Comparison of ENCODE assay signal across 18 cellular contexts in the genomic region with DNA sequence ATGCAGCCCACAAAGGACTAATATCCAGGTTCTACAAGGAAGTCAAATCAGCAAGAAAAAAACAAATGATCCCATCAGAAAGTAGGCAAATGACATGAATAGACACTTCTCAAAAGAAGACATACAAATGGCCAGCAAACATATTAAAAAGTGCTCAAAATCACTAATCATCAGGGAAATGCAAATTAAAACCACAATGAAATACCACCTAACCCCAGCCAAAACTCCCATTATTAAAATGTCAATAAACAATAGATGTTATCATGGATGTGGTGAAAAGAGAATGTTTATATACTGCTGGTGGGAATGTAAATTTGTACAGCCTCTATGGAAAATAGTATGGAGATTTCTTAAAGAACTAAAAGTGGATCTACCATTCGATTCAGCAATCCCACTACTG. TPM values are rescaled to one million over a fixed set of nuclear protein-coding genes. Genes with fewer than 3 reads are reported as not detected.
DNase-seq lines count a peak whose midpoint lies in the region; ATAC-seq and TF ChIP-seq lines count a peak whose summit lies in the region.
"Had no signal": no experiment of that assay in that cellular context is flagged by ENCODE, and none has a peak within 500 bp of the region (broad histone marks: within the 10 kb centered on the region; RNA-seq: fewer than 3 reads in every experiment).

No MANE protein-coding gene starts in this region.

- H3K27me3 Mint-ChIP-seq in activated CD8-positive, alpha-beta T cell treated with anti-CD3 and anti-CD28 coated beads, Interleukin-2, amount 10 ng/mL, durations not matched to agents 7 days and 5 days (ENCODE audit: low read depth), result peaks cover 6% of the 10 kb centered on the region
- H3K27me3 Mint-ChIP-seq: CD4-positive, CD25-positive, alpha-beta regulatory T cell had no signal

- TF ChIP-seq CTCF in HEK293 (tag by site-specific recombination; IDR thresholded peaks at IDR 0.05), result no peak

- H3K27ac ChIP-seq in HEK293 (ENCODE audit: extremely low read depth, low read depth, low read length), result no peak overlapping the region
- H3K27ac ChIP-seq: BLaER1 had no signal

- no peaks in the 10 kb centered on the region for H3K36me3 Mint-ChIP-seq in activated CD8-positive, alpha-beta T cell treated with anti-CD3 and anti-CD28 coated beads, Interleukin-2, amount 10 ng/mL, durations not matched to agents 7 days and 5 days (ENCODE audit: low read depth)
- H3K36me3 Mint-ChIP-seq: CD14-positive monocyte; CD4-positive, alpha-beta memory T cell; CD4-positive, CD25-positive, alpha-beta regulatory T cell had no signal

- POLR2A ChIA-PET in HEK293 (lab: Yijun Ruan, JAX), result interaction anchor here (0.6 kb wide), 1 partner anchor 20 kb away, joined by 3 read pairs; no protein-coding TSS in a partner anchor
- POLR2A ChIA-PET in activated CD8-positive, alpha-beta T cell treated with anti-CD3 and anti-CD28 coated beads, Interleukin-2, amount 10 ng/mL, durations not matched to agents 7 days and 5 days (lab: Charles Lee), result no interaction called here

- no peak overlapping the region for H3K27ac Mint-ChIP-seq in activated CD8-positive, alpha-beta T cell treated with anti-CD3 and anti-CD28 coated beads, Interleukin-2, amount 10 ng/mL, durations not matched to agents 7 days and 5 days
- H3K27ac Mint-ChIP-seq: CD14-positive monocyte; CD4-positive, CD25-positive, alpha-beta regulatory T cell; CD8-positive, alpha-beta memory T cell had no signal

- H3K4me1 Mint-ChIP-seq in activated CD8-positive, alpha-beta T cell treated with anti-CD3 and anti-CD28 coated beads, Interleukin-2, amount 10 ng/mL, durations not matched to agents 7 days and 5 days (ENCODE audit: low read depth), result peaks cover 13% of the 10 kb centered on the region
- H3K4me1 Mint-ChIP-seq: CD14-positive monocyte had no signal

- no peaks in the 10 kb centered on the region for H3K9me3 Mint-ChIP-seq in activated CD8-positive, alpha-beta T cell treated with anti-CD3 and anti-CD28 coated beads, Interleukin-2, amount 10 ng/mL, durations not matched to agents 7 days and 5 days (ENCODE audit: insufficient read depth)
- H3K9me3 Mint-ChIP-seq: CD8-positive, alpha-beta memory T cell had no signal

- CTCF ChIA-PET in HEK293 (lab: Yijun Ruan, JAX), result no interaction called here
- CTCF ChIA-PET in activated CD8-positive, alpha-beta T cell treated with anti-CD3 and anti-CD28 coated beads, Interleukin-2, amount 10 ng/mL, durations not matched to agents 7 days and 5 days (lab: Charles Lee), result no interaction called here

- no peaks in the 10 kb centered on the region; the same call in 1 of the 2 replicates for H3K4me1 ChIP-seq in HEK293 (ENCODE audit: control insufficient read depth, insufficient read depth, low read length)
- H3K4me1 ChIP-seq: BE2C, BLaER1, Caco-2 had no signal

- no peak overlapping the region for H3K4me3 Mint-ChIP-seq in activated CD8-positive, alpha-beta T cell treated with anti-CD3 and anti-CD28 coated beads, Interleukin-2, amount 10 ng/mL, durations not matched to agents 7 days and 5 days
- H3K4me3 Mint-ChIP-seq: CD14-positive monocyte; CD4-positive, alpha-beta memory T cell; CD4-positive, CD25-positive, alpha-beta regulatory T cell; CD8-positive, alpha-beta memory T cell had no signal

- no peak overlapping the region for H3K4me3 ChIP-seq in HEK293 (ENCODE audit: low read depth, low read length)
- H3K4me3 ChIP-seq: BLaER1 had no signal

- H3K36me3 ChIP-seq in HEK293 (ENCODE audit: control insufficient read depth in 2 of 2, insufficient read depth in 1 of 2, low read length in 2 of 2), result no peaks in the 10 kb centered on the region
- H3K36me3 ChIP-seq: BE2C, BLaER1 had no signal

- DNase-seq in NCI-H526 treated with DMSO at 0.1 percent for 48 hours (lab: John Stamatoyannopoulos, UW) (peak; percentile 97), retina (no peak), GOT3 (lab: John Stamatoyannopoulos, UW) (no peak)
- DNase-seq in activated CD8-positive, alpha-beta T cell treated with anti-CD3 and anti-CD28 coated beads, Interleukin-2, amount 10 ng/mL, durations not matched to agents 7 days and 5 days, result no peak
- DNase-seq: 8988T; ACHN; BE2C; C1 segment of cervical spinal cord; Caco-2; Calu3; CD4-positive, alpha-beta memory T cell; CD4-positive, CD25-positive, alpha-beta regulatory T cell; CD8-positive, alpha-beta memory T cell; DMS79 treated with DMSO at 0.1 percent for 48 hours; GF-D8 had no signal

- no peaks in the 10 kb centered on the region for H3K9me3 ChIP-seq in HEK293 (ENCODE audit: control insufficient read depth, insufficient read depth, low read depth, low read length)
- H3K9me3 ChIP-seq: BE2C, BLaER1, Caco-2 had no signal

- no peak for ATAC-seq in activated CD8-positive, alpha-beta T cell treated with anti-CD3 and anti-CD28 coated beads, Interleukin-2, amount 10 ng/mL, durations not matched to agents 7 days and 5 days

TF ChIP-seq in HEK293, 187 proteins besides CTCF, POLR2A, EP300 and RAD21:
- TF ChIP-seq FEZF1 (tag by site-specific recombination; IDR thresholded peaks at IDR 0.05) (peak; percentile 44; the same call in 1 of the 2 replicates), ZNF585B (tag by site-specific recombination; IDR thresholded peaks at IDR 0.05) (no peak)
- TF ChIP-seq, protein P1, sequence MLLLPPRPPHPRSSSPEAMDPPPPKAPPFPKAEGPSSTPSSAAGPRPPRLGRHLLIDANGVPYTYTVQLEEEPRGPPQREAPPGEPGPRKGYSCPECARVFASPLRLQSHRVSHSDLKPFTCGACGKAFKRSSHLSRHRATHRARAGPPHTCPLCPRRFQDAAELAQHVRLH (tag by site-specific recombination; IDR thresholded peaks at IDR 0.05), result no peak

RNA-seq across cellular contexts. Expression of gene SLC41A2, which starts 25.0 kb away (rescaled TPM):
- total RNA-seq in activated CD8-positive, alpha-beta T cell treated with anti-CD3 and anti-CD28 coated beads, Interleukin-2, amount 10 ng/mL, durations not matched to agents 7 days and 5 days, result 1 to 10 TPM; 2.0 to 2.9 TPM

RNA-seq across cellular contexts. Expression of gene NOPCHAP1, which starts 53.0 kb away (rescaled TPM):
- 10 to 100 TPM; 15.2 to 16.5 TPM for total RNA-seq in activated CD8-positive, alpha-beta T cell treated with anti-CD3 and anti-CD28 coated beads, Interleukin-2, amount 10 ng/mL, durations not matched to agents 7 days and 5 days
